16 cellular contexts compared by ENCODE assay signal in the genomic region with DNA sequence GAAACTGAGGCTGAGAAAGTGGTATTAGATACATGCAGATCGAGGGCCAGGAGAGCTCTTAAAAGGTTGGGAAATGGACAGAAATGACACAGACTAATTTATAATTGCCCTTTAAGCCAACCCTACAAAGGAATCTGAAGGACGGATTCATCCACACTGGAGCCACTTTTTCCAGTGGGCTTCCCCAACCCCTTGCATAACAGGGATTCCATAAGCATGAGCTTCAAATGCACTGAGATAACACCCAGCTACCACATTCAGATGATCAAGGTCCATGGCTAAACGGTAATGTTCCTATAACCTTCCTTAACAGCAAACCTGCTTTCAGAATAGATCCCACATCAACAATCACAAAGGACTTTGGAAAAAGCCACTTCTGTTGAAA. TPM values are rescaled to one million over a fixed set of nuclear protein-coding genes. Genes with fewer than 3 reads are reported as not detected.
DNase-seq lines count a peak whose midpoint lies in the region; ATAC-seq, FAIRE-seq and TF ChIP-seq lines count a peak whose summit lies in the region.
"Had no signal": no experiment of that assay in that cellular context is flagged by ENCODE, and none has a peak within 500 bp of the region (broad histone marks: within the 10 kb centered on the region; RNA-seq: fewer than 3 reads in every experiment).

No MANE protein-coding gene starts in this region.

- FAIRE-seq in D721Med (lab: Jason Lieb, UNC) = no peak
- FAIRE-seq: GM12878 had no signal

- DNase-seq in NCI-H226 (peak; percentile 69), mesothelial cell of epicardium (ENCODE audit: low spot score in 2 of 2, unreplicated experiment in 2 of 2) (no peak), D721Med (ENCODE audit: insufficient read length, low spot score) (no peak), SW480 (ENCODE audit: low spot score) (no peak), NK-92 (lab: John Stamatoyannopoulos, UW; ENCODE audit: unreplicated experiment) (no peak)
- DNase-seq in activated naive CD8-positive, alpha-beta T cell treated with anti-CD3 and anti-CD28 coated beads, Interleukin-2, amount 50 U/mL, for 24 hours = no peak
- DNase-seq: 8988T, Kasumi-1, NCI-H1930, NCI-H2171, SIG-M5 had no signal

- no peaks in the 10 kb centered on the region for H3K36me3 ChIP-seq in ACC112 (ENCODE audit: insufficient read depth, low read length)
- H3K36me3 ChIP-seq: BLaER1 treated with 17β-estradiol and CSF1 and Interleukin-3, amounts not matched to agents 10 nM and 100 nM had no signal

- no peaks in the 10 kb centered on the region for H3K36me3 Mint-ChIP-seq in mesothelial cell of epicardium
- H3K36me3 Mint-ChIP-seq in activated naive CD8-positive, alpha-beta T cell treated with anti-CD3 and anti-CD28 coated beads, Interleukin-2, amount 50 U/mL, for 24 hours (ENCODE audit: low read depth) = no peaks in the 10 kb centered on the region

- no peaks in the 10 kb centered on the region for H3K27me3 Mint-ChIP-seq in mesothelial cell of epicardium (ENCODE audit: low read depth)
- H3K27me3 Mint-ChIP-seq in activated naive CD8-positive, alpha-beta T cell treated with anti-CD3 and anti-CD28 coated beads, Interleukin-2, amount 50 U/mL, for 24 hours = peaks cover 8% of the 10 kb centered on the region

- H3K4me3 ChIP-seq in ACC112 (ENCODE audit: low read depth, low read length) = peak overlapping the region; percentile 40; the same call in 1 of the 2 replicates
- H3K4me3 ChIP-seq: BLaER1 treated with 17β-estradiol and CSF1 and Interleukin-3, amounts not matched to agents 10 nM and 100 nM; GM12878 had no signal

- H3K27me3 ChIP-seq in ACC112 (ENCODE audit: insufficient read depth, low read length) = no peaks in the 10 kb centered on the region

- H2AFZ ChIP-seq in ACC112 (ENCODE audit: low read length, unreplicated experiment) = no peak overlapping the region

- peak overlapping the region; percentile 78 for H3K27ac Mint-ChIP-seq in mesothelial cell of epicardium
- no peak overlapping the region for H3K27ac Mint-ChIP-seq in activated naive CD8-positive, alpha-beta T cell treated with anti-CD3 and anti-CD28 coated beads, Interleukin-2, amount 50 U/mL, for 24 hours

- H3K4me1 ChIP-seq in ACC112 (ENCODE audit: control insufficient read depth, insufficient read depth, low read length, unreplicated experiment) = peaks cover 54% of the 10 kb centered on the region

- H3K27ac ChIP-seq in ACC112 (ENCODE audit: low read depth, low read length) = peak overlapping the region; percentile 84
- H3K27ac ChIP-seq in VCaP = peak overlapping the region; percentile 34; the same call in 1 of the 2 replicates

- no peak overlapping the region for H3K4me3 Mint-ChIP-seq in mesothelial cell of epicardium
- no peak overlapping the region for H3K4me3 Mint-ChIP-seq in activated naive CD8-positive, alpha-beta T cell treated with anti-CD3 and anti-CD28 coated beads, Interleukin-2, amount 50 U/mL, for 24 hours

- no peak for ATAC-seq in activated naive CD8-positive, alpha-beta T cell treated with anti-CD3 and anti-CD28 coated beads, Interleukin-2, amount 50 U/mL, for 24 hours
- ATAC-seq: GM12878, HCT116 had no signal

- no peak for TF ChIP-seq CTCF in VCaP (conservative IDR thresholded peaks at IDR 0.05)
- no peak for TF ChIP-seq CTCF in mesothelial cell of epicardium (IDR thresholded peaks at IDR 0.05; ENCODE audit: unreplicated experiment)
- TF ChIP-seq CTCF in D721Med (IDR thresholded peaks at IDR 0.05; ENCODE audit: insufficient read depth, missing control alignments) = no peak

- H3K79me2 ChIP-seq in ACC112 (ENCODE audit: control insufficient read depth, insufficient read depth, low read length, unreplicated experiment) = no peaks in the 10 kb centered on the region

- peaks cover 27% of the 10 kb centered on the region for H3K4me1 Mint-ChIP-seq in mesothelial cell of epicardium
- H3K4me1 Mint-ChIP-seq in activated naive CD8-positive, alpha-beta T cell treated with anti-CD3 and anti-CD28 coated beads, Interleukin-2, amount 50 U/mL, for 24 hours = peaks cover 35% of the 10 kb centered on the region

- H3K9me3 Mint-ChIP-seq in mesothelial cell of epicardium = peaks cover 35% of the 10 kb centered on the region
- H3K9me3 Mint-ChIP-seq in activated naive CD8-positive, alpha-beta T cell treated with anti-CD3 and anti-CD28 coated beads, Interleukin-2, amount 50 U/mL, for 24 hours = no peaks in the 10 kb centered on the region

RNA-seq across cellular contexts. Expression of a gene that starts 34.2 kb away (rescaled TPM):
- total RNA-seq in mesothelial cell of epicardium = 10.1 to 14.5 TPM (median 10.4 TPM) in 3 replicates
